ENCODE assay signal across 15 cellular contexts in genomic region chr17:73317554-73318426, GRCh38. TPM values are rescaled to one million over a fixed set of nuclear protein-coding genes. Genes with fewer than 3 reads are reported as not detected.
DNase-seq lines count a peak whose midpoint lies in the region; ATAC-seq, FAIRE-seq and TF ChIP-seq lines count a peak whose summit lies in the region.
"Had no signal": no experiment of that assay in that cellular context is flagged by ENCODE, and none has a peak within 500 bp of the region (broad histone marks: within the 10 kb centered on the region; RNA-seq: fewer than 3 reads in every experiment).

No MANE protein-coding gene starts in this region.

- TF ChIP-seq EP300 in GM12878 (IDR thresholded peaks at IDR 0.05; ENCODE audit: borderline replicate concordance in 1 of 2, control insufficient read depth in 1 of 2, low read depth in 2 of 2, low read length in 2 of 2), result no peak

- H2AFZ ChIP-seq in GM12878 (ENCODE audit: control insufficient read depth, low read depth, low read length), result peak overlapping the region; percentile 45

- intact Hi-C loops in GM12878 (cut with micrococcal nuclease; ENCODE audit: unreplicated experiment), result loop anchor here (1.0 to 2.0 kb wide), 2 partner anchors 23 to 35 kb away; no protein-coding TSS in a partner anchor
- intact Hi-C loops in aorta (cut with DNase I), result loop anchor here (10.0 kb wide), 1 partner anchor 47 kb away; no protein-coding TSS in a partner anchor

- in situ Hi-C loops in GM12878 (cut with MboI), result no loop called here

- CTCF ChIA-PET in GM12878 (lab: Yijun Ruan, JAX), result interaction anchor here (0.9 to 1.5 kb wide), 5 partner anchors 24 to 63 kb away, joined by 3 to 6 read pairs (median 4); no protein-coding TSS in a partner anchor

- H3K27ac ChIP-seq in GM12878 (ENCODE audit: control insufficient read depth, insufficient read depth) (no peak overlapping the region; the same call in 1 of the 2 replicates), aorta (ENCODE audit: low read depth in 1 of 2, low read length in 2 of 2) (no peak overlapping the region)
- H3K27ac ChIP-seq: upper lobe of right lung had no signal

- no peak for TF ChIP-seq CTCF in GM12865 (IDR thresholded peaks at IDR 0.05; ENCODE audit: insufficient read depth, low read depth, low read length, missing control alignments)
- no peak for TF ChIP-seq CTCF in GM12878 (IDR thresholded peaks at IDR 0.05 in 2 of 3, conservative IDR thresholded peaks at IDR 0.05 in 1 of 3; ENCODE audit: control insufficient read depth in 2 of 3, extremely low read depth in 1 of 3, insufficient read depth in 1 of 3, low read depth in 3 of 3, low read length in 3 of 3)

- H3K79me2 ChIP-seq in GM12878 (ENCODE audit: control insufficient read depth, insufficient read depth, low read length), result no peaks in the 10 kb centered on the region

- H3K4me1 ChIP-seq in GM12878 (ENCODE audit: control insufficient read depth, insufficient read depth, low read length), result peaks cover 12% of the 10 kb centered on the region
- H3K4me1 ChIP-seq in aorta (ENCODE audit: control insufficient read depth in 1 of 2, insufficient read depth in 2 of 2, low read length in 2 of 2), result no peaks in the 10 kb centered on the region
- H3K4me1 ChIP-seq: upper lobe of right lung had no signal

- TF ChIP-seq RAD21 in GM12878 (IDR thresholded peaks at IDR 0.05; ENCODE audit: insufficient read depth, low read depth, low read length), result no peak

- whole genome bisulfite sequencing in GM12878 (ENCODE audit: insufficient coverage, insufficient replicate concordance, low lambda C conversion rate, missing lambda C conversion rate), result 54% methylated on average over 7 of the region's 7 CpGs
- WGBS in aorta, 2 donors, result 89 to 90% methylated on average over 7 of the region's 7 CpGs

- TF ChIP-seq POLR2A in GM12878 (IDR thresholded peaks at IDR 0.05; ENCODE audit: low read depth, low read length), result no peak

- no peak overlapping the region for H3K4me2 ChIP-seq in GM12878 (ENCODE audit: control insufficient read depth, insufficient read depth)

- H3K36me3 ChIP-seq in GM12878 (ENCODE audit: control insufficient read depth in 2 of 2, insufficient read depth in 2 of 2, low read length in 1 of 2) (no peaks in the 10 kb centered on the region), aorta (ENCODE audit: control insufficient read depth in 1 of 2, insufficient read depth in 2 of 2, low read length in 1 of 2) (no peaks in the 10 kb centered on the region)
- H3K36me3 ChIP-seq: upper lobe of right lung had no signal

- RAD21 ChIA-PET in GM12878 (lab: Charles Lee; ENCODE audit: unreplicated experiment), result interaction anchor here (0.6 to 2.8 kb wide), 11 partner anchors 9 to 590 kb away, joined by 3 to 14 read pairs (median 5); no protein-coding TSS in a partner anchor

- no peaks in the 10 kb centered on the region for H4K20me1 ChIP-seq in GM12878 (ENCODE audit: control insufficient read depth, insufficient read depth)

- POLR2A ChIA-PET in GM12878 (lab: Charles Lee), result interaction anchor here (0.5 to 2.3 kb wide), 4 partner anchors 11 to 36 kb away, joined by 5 to 8 read pairs (median 7); no protein-coding TSS in a partner anchor

- peak; percentile 39 for DNase-seq in GM12865 (ENCODE audit: low read depth)
- no peak for DNase-seq in GM12878 (ENCODE audit: low read depth, low spot score)
- peak; percentile 89 for DNase-seq in myocyte (ENCODE audit: low read depth)
- no peak for DNase-seq in NCI-H1092 (lab: John Stamatoyannopoulos, UW)
- no peak for DNase-seq in aorta
- DNase-seq: activated CD8-positive, alpha-beta memory T cell treated with anti-CD3 and anti-CD28 coated beads, Interleukin-2, amount 10 ng/mL, durations not matched to agents 7 days and 5 days; activated naive CD4-positive, alpha-beta T cell treated with anti-CD3 and anti-CD28 coated beads, Interleukin-2, amount 50 U/mL, for 16 hours; central memory CD4-positive, alpha-beta T cell; DMS53; KBM-7; upper lobe of right lung had no signal

- no TSS peak for BruUV-seq in GM12878 (replicated peaks; lab: Mats Ljungman, UMichigan)

- H3K4me3 ChIP-seq in GM12865 (ENCODE audit: low read depth, low read length), result no peak overlapping the region
- no peak overlapping the region for H3K4me3 ChIP-seq in GM12878
- H3K4me3 ChIP-seq in aorta (ENCODE audit: low read length in 2 of 2), result no peak overlapping the region
- H3K4me3 ChIP-seq: upper lobe of right lung had no signal

- H3K9me3 ChIP-seq in GM12878 (replicated peaks; ENCODE audit: control insufficient read depth, insufficient read depth, low read length) (no peaks in the 10 kb centered on the region), aorta (ENCODE audit: control insufficient read depth, low read length) (peaks cover 2% of the 10 kb centered on the region)
- H3K9me3 ChIP-seq: upper lobe of right lung had no signal

- no peak for FAIRE-seq in GM12878 (lab: Jason Lieb, UNC)

- SMC1A ChIA-PET in GM12878 (lab: Charles Lee; ENCODE audit: uncharacterized antibody, unreplicated experiment), result interaction anchor here (0.8 to 2.8 kb wide), 10 partner anchors 11 to 62 kb away, joined by 3 to 28 read pairs (median 7); no protein-coding TSS in a partner anchor

- ATAC-seq in HG02798 (IDR thresholded peaks at IDR 0.05; ENCODE audit: poor library complexity, unreplicated experiment), result peak; percentile 22
- peak; percentile 19; the same call in 2 of the 3 replicates for ATAC-seq in GM12878
- ATAC-seq in aorta (ENCODE audit: low FRiP score), result no peak
- ATAC-seq in GM19035 (IDR thresholded peaks at IDR 0.05; ENCODE audit: unreplicated experiment), result no peak
- no peak for ATAC-seq in GM21515 (IDR thresholded peaks at IDR 0.05; ENCODE audit: unreplicated experiment)
- ATAC-seq: activated CD8-positive, alpha-beta memory T cell treated with anti-CD3 and anti-CD28 coated beads, Interleukin-2, amount 10 ng/mL, durations not matched to agents 7 days and 5 days; HCT116 had no signal

- H3K27me3 ChIP-seq in GM12878 (replicated peaks in 1 of 2; ENCODE audit: control insufficient read depth in 2 of 2, insufficient read depth in 2 of 2, low read length in 1 of 2), result no peaks in the 10 kb centered on the region
- no peaks in the 10 kb centered on the region for H3K27me3 ChIP-seq in aorta (ENCODE audit: control insufficient read depth in 1 of 2, insufficient read depth in 2 of 2, low read length in 1 of 2)
- H3K27me3 ChIP-seq: upper lobe of right lung had no signal

- H3K9ac ChIP-seq in GM12878 (ENCODE audit: control insufficient read depth, insufficient read depth, low read length), result no peak overlapping the region

TF ChIP-seq in GM12878, 131 proteins besides CTCF, POLR2A, EP300 and RAD21 (continues in another document):
- no peak for TF ChIP-seq NBN (IDR thresholded peaks at IDR 0.05)

RNA-seq across cellular contexts. Expression of gene CDC42EP4, which starts 6.0 kb away (rescaled TPM):
- 31.6 and 35.8 TPM in 2 replicates for total RNA-seq in GM12878 (2013; cell fraction: nucleolus; rRNA removed)
- total RNA-seq in GM12878 (2014; rRNA removed) (2.7 and 3.1 TPM in 2 replicates), GM12878 (2014; rRNA removed; fragmentation: Illumina TruSeq; extraction: Trizol) (0.97 and 1.3 TPM in 2 replicates), GM12878 (2021) (3.0 and 3.5 TPM in 2 replicates), myocyte (3.0 and 5.1 TPM in 2 replicates), aorta (10 to 100 TPM; 62.8 to 73.7 TPM)
- polyA plus RNA-seq in GM12878 (2011; ENCODE audit: low read depth), result 0.71 TPM
- polyA plus RNA-seq in GM12878 (2011; rRNA removed) (5.9 and 7.1 TPM in 2 replicates), GM12878 (2014; fragmentation: Illumina TruSeq; extraction: Trizol) (1.4 TPM in 2 replicates), GM12878 (2014; fragmentation: Nextera tagmentation; extraction: Ambion mirVana) (under 1 TPM; 0.05 to 0.20 TPM), GM12878 (2014; rRNA removed) (2.5 and 2.8 TPM in 2 replicates), GM12878 (2016; fragmentation: Nextera tagmentation; extraction: Ambion mirVana) (1 to 10 TPM; 3.7 to 3.8 TPM), aorta (10 to 100 TPM; 23.6 to 23.8 TPM)
- 8.1 and 10.0 TPM in 2 replicates for polyA plus RNA-seq in GM12878 (2011; cell fraction: cytosol; rRNA removed)
- 11.7 and 13.6 TPM in 2 replicates for polyA plus RNA-seq in GM12878 (2011; cell fraction: nucleus; rRNA removed)
- polyA plus RNA-seq in GM12878 (2012), result 1.1 and 2.5 TPM in 2 replicates
- 9.4 and 26.8 TPM in 2 replicates for polyA minus RNA-seq in GM12878 (2011; rRNA and poly(A)+ RNA removed)
- 6.2 and 7.5 TPM in 2 replicates for polyA minus RNA-seq in GM12878 (2011; cell fraction: cytosol; rRNA and poly(A)+ RNA removed)
- 13.8 and 28.0 TPM in 2 replicates for polyA minus RNA-seq in GM12878 (2011; cell fraction: nucleus; rRNA and poly(A)+ RNA removed)
- polyA plus RNA-seq in myocyte (2012), result 8.3 TPM

RNA-seq across cellular contexts. Expression of gene CPSF4L, which starts 56.1 kb away (rescaled TPM):
- total RNA-seq in GM12878 (2013; cell fraction: nucleolus; rRNA removed), result not detected in 2 replicates
- not detected in 2 replicates for total RNA-seq in GM12878 (2014; rRNA removed)
- not detected in 2 replicates for total RNA-seq in GM12878 (2014; rRNA removed; fragmentation: Illumina TruSeq; extraction: Trizol)
- total RNA-seq in GM12878 (2021), result not detected in 2 replicates
- not detected for polyA plus RNA-seq in GM12878 (2011; ENCODE audit: low read depth)
- polyA plus RNA-seq in GM12878 (2011; rRNA removed), result not detected in 2 replicates
- 0.15 TPM in 1 of 2 replicates, not detected in the other for polyA plus RNA-seq in GM12878 (2011; cell fraction: cytosol; rRNA removed)
- not detected in 2 replicates for polyA plus RNA-seq in GM12878 (2011; cell fraction: nucleus; rRNA removed)
- polyA plus RNA-seq in GM12878 (2012), result not detected in 2 replicates
- polyA plus RNA-seq in GM12878 (2014; fragmentation: Illumina TruSeq; extraction: Trizol), result not detected in 2 replicates
- not detected for polyA plus RNA-seq in GM12878 (2014; fragmentation: Nextera tagmentation; extraction: Ambion mirVana)
- not detected in 2 replicates for polyA plus RNA-seq in GM12878 (2014; rRNA removed)
- polyA plus RNA-seq in GM12878 (2016; fragmentation: Nextera tagmentation; extraction: Ambion mirVana), result not detected
- not detected in 2 replicates for polyA minus RNA-seq in GM12878 (2011; rRNA and poly(A)+ RNA removed)
- not detected in 2 replicates for polyA minus RNA-seq in GM12878 (2011; cell fraction: cytosol; rRNA and poly(A)+ RNA removed)
- not detected in 2 replicates for polyA minus RNA-seq in GM12878 (2011; cell fraction: nucleus; rRNA and poly(A)+ RNA removed)
- total RNA-seq in myocyte, result not detected in 2 replicates
- not detected for polyA plus RNA-seq in myocyte (2012)
- total RNA-seq in aorta, result under 1 TPM in 1 of 2 donors, not detected in 1; 0.81 TPM
- not detected for polyA plus RNA-seq in aorta
- total RNA-seq: activated CD8-positive, alpha-beta memory T cell treated with anti-CD3 and anti-CD28 coated beads, Interleukin-2, amount 10 ng/mL, durations not matched to agents 7 days and 5 days; upper lobe of right lung had no signal

Comparison
In these comparisons a context has a peak if more than half of its experiments do, and no peak if none do; other contexts are left out.
1. DNase-seq: peak in GM12865 (single experiment) and myocyte (single experiment); none in GM12878 (single experiment), NCI-H1092 (single experiment) and aorta (0 of 2).
2. ATAC-seq: peak in HG02798 (single experiment) and GM12878 (single experiment); none in aorta (single experiment), GM19035 (single experiment) and GM21515 (single experiment).